In the genomic region with DNA sequence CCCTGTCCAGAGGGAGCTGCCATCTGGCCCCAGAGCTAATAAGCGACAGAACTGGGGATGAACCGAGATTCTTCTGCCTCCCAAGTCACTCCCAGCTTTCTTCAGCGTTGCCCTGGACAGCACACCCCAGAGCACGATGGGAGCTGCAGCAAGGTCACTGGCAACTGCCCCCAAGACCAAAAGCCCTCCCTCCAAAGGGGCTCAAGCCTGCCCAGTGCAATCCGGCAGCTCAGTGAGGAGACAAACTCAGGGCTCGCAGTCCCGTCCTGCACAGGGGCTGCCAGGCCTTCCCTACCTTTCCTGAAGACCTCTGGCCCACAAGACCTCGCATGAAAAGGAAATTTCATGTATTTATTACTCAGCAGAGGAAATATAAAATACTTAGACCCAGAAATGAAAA, we compare ENCODE assay signal across 1 cellular context.
TF ChIP-seq lines count a peak whose summit lies in the region.

No MANE protein-coding gene starts in this region.

TF ChIP-seq in IMR-90, 13 proteins besides CTCF, POLR2A, EP300 and RAD21 (continued from another document):
- TF ChIP-seq CHD1 (IDR thresholded peaks at IDR 0.05; ENCODE audit: low read depth, low read length) (no peak), NFE2L2 (IDR thresholded peaks at IDR 0.05; ENCODE audit: low read depth, low read length) (no peak), FOS (IDR thresholded peaks at IDR 0.05; ENCODE audit: low read depth, low read length) (no peak), RCOR1 (IDR thresholded peaks at IDR 0.05; ENCODE audit: insufficient replicate concordance, low read length) (no peak), MAZ (IDR thresholded peaks at IDR 0.05; ENCODE audit: borderline replicate concordance, low read depth, low read length) (no peak)
- TF ChIP-seq, protein P1, sequence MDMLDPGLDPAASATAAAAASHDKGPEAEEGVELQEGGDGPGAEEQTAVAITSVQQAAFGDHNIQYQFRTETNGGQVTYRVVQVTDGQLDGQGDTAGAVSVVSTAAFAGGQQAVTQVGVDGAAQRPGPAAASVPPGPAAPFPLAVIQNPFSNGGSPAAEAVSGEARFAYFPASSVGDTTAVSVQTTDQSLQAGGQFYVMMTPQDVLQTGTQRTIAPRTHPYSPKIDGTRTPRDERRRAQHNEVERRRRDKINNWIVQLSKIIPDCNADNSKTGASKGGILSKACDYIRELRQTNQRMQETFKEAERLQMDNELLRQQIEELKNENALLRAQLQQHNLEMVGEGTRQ (IDR thresholded peaks at IDR 0.05; ENCODE audit: low read depth, low read length), result no peak
- TF ChIP-seq, protein P2, sequence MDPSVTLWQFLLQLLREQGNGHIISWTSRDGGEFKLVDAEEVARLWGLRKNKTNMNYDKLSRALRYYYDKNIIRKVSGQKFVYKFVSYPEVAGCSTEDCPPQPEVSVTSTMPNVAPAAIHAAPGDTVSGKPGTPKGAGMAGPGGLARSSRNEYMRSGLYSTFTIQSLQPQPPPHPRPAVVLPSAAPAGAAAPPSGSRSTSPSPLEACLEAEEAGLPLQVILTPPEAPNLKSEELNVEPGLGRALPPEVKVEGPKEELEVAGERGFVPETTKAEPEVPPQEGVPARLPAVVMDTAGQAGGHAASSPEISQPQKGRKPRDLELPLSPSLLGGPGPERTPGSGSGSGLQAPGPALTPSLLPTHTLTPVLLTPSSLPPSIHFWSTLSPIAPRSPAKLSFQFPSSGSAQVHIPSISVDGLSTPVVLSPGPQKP (IDR thresholded peaks at IDR 0.05; ENCODE audit: borderline replicate concordance, low read depth, low read length), result no peak
